In genomic region chr13:81171065-81171647, GRCh38 we compare ENCODE assay signal across 8 cellular contexts.
DNase-seq lines count a peak whose midpoint lies in the region; ATAC-seq and TF ChIP-seq lines count a peak whose summit lies in the region.

No MANE protein-coding gene starts in this region.

- peak; percentile 57 for TF ChIP-seq CTCF in fibroblast of pulmonary artery (IDR thresholded peaks at IDR 0.05; ENCODE audit: low read length, missing control alignments)
- TF ChIP-seq CTCF in tibial nerve (IDR thresholded peaks at IDR 0.05): peak in 4 of 5 experiments; percentile 22 to 47 (median 34)

- H3K4me1 ChIP-seq in tibial nerve: no peaks in the 10 kb centered on the region

- TF ChIP-seq POLR2A in tibial nerve (IDR thresholded peaks at IDR 0.05): no peak

- ATAC-seq in GM18511 (IDR thresholded peaks at IDR 0.05; ENCODE audit: unreplicated experiment) (peak; percentile 69), HG03064 (IDR thresholded peaks at IDR 0.05; ENCODE audit: low read depth, unreplicated experiment) (peak; percentile 68), HG03025 (IDR thresholded peaks at IDR 0.05; ENCODE audit: low FRiP score, unreplicated experiment) (no peak)

- no peaks in the 10 kb centered on the region for H3K27me3 ChIP-seq in tibial nerve

- DNase-seq in OCI-M1 (lab: John Stamatoyannopoulos, UW): peak; percentile 69
- DNase-seq in fibroblast of pulmonary artery (ENCODE audit: low read depth): peak; percentile 36
- no peak for DNase-seq in tibial nerve (ENCODE audit: low spot score in 2 of 2)
- DNase-seq in NK-92 treated with Interleukin-12 subunit alpha and Interleukin-12 subunit beta, amount 100 ng/mL, for 24 hours (lab: John Stamatoyannopoulos, UW): no peak
- no peak for DNase-seq in effector CD4-positive, alpha-beta T cell

- H3K9me3 ChIP-seq in tibial nerve: no peaks in the 10 kb centered on the region

- no peak overlapping the region for H3K27ac ChIP-seq in tibial nerve

- WGBS in tibial nerve, 2 donors: 28 to 31% methylated on average over 3 of the region's 3 CpGs

- H3K36me3 ChIP-seq in tibial nerve: no peaks in the 10 kb centered on the region

- no peak for TF ChIP-seq EP300 in tibial nerve (IDR thresholded peaks at IDR 0.05)

- H3K4me3 ChIP-seq in fibroblast of pulmonary artery (replicated peaks; ENCODE audit: low read depth, low read length): no peak overlapping the region
- no peak overlapping the region for H3K4me3 ChIP-seq in tibial nerve

Comparison
In these comparisons a context has a peak if more than half of its experiments do, and no peak if none do; other contexts are left out.
1. DNase-seq: peak in OCI-M1 (single experiment) and fibroblast of pulmonary artery (single experiment); none in tibial nerve (0 of 2), NK-92 treated with Interleukin-12 subunit alpha and Interleukin-12 subunit beta, amount 100 ng/mL, for 24 hours (single experiment) and effector CD4-positive, alpha-beta T cell (single experiment).